Comparison of ENCODE assay signal across 14 cellular contexts in the genomic region with DNA sequence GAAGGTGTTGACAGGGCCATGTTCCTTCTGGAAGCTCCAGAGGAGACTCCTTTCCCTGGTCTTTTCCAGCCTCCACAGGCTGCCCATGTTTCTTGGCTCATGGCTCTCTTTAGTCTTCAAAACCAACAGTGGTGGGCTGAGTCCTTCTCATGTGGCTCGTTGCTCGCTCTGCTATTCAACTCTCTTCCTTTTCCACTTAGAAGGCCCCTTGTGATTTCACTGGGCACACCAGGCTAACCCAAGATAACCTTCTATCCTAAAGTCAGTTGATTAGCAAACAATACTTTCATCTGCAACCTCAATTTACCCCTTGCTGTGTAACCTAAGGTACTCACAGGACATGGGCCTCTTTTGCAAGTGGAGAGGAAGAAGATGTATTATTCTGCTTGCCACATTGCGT.
DNase-seq lines count a peak whose midpoint lies in the region; ATAC-seq, FAIRE-seq and TF ChIP-seq lines count a peak whose summit lies in the region.
"Had no signal": no experiment of that assay in that cellular context is flagged by ENCODE, and none has a peak within 500 bp of the region (broad histone marks: within the 10 kb centered on the region; RNA-seq: fewer than 3 reads in every experiment).

No MANE protein-coding gene starts in this region.

- H3K4me3 Mint-ChIP-seq in activated CD8-positive, alpha-beta T cell treated with anti-CD3 and anti-CD28 coated beads for 36 hours = peak overlapping the region; percentile 9
- H3K4me3 Mint-ChIP-seq in activated CD8-positive, alpha-beta T cell treated with anti-CD3 and anti-CD28 coated beads, Interleukin-2, amount 10 ng/mL, durations not matched to agents 7 days and 5 days = no peak overlapping the region
- H3K4me3 Mint-ChIP-seq in T-helper 17 cell = peak overlapping the region; percentile 64

- POLR2A ChIA-PET in activated CD8-positive, alpha-beta T cell treated with anti-CD3 and anti-CD28 coated beads for 36 hours (lab: Charles Lee) = interaction anchor here (1.0 kb wide), 1 partner anchor 11 kb away, joined by 5 read pairs; no protein-coding TSS in a partner anchor
- POLR2A ChIA-PET in activated CD8-positive, alpha-beta T cell treated with anti-CD3 and anti-CD28 coated beads, Interleukin-2, amount 10 ng/mL, durations not matched to agents 7 days and 5 days (lab: Charles Lee) = no interaction called here
- POLR2A ChIA-PET in RWPE1 (lab: Yijun Ruan, JAX; ENCODE audit: low non-redundant PET) = no interaction called here

- H3K9ac ChIP-seq in liver (ENCODE audit: low read depth in 1 of 2, low read length in 2 of 2) = no peak overlapping the region

- no peak for TF ChIP-seq CTCF in activated CD8-positive, alpha-beta T cell treated with anti-CD3 and anti-CD28 coated beads for 36 hours (IDR thresholded peaks at IDR 0.05)
- no peak for TF ChIP-seq CTCF in liver (IDR thresholded peaks at IDR 0.05; ENCODE audit: low read depth, low read length, missing input control)
- no peak for TF ChIP-seq CTCF in RWPE1 (conservative IDR thresholded peaks at IDR 0.05; ENCODE audit: low read depth)

- CTCF ChIA-PET in activated CD8-positive, alpha-beta T cell treated with anti-CD3 and anti-CD28 coated beads for 36 hours (lab: Charles Lee) = interaction anchor here (0.8 to 1.6 kb wide), 3 partner anchors 18 to 118 kb away, joined by 3 to 5 read pairs (median 4); no protein-coding TSS in a partner anchor
- CTCF ChIA-PET in activated CD8-positive, alpha-beta T cell treated with anti-CD3 and anti-CD28 coated beads, Interleukin-2, amount 10 ng/mL, durations not matched to agents 7 days and 5 days (lab: Charles Lee) = no interaction called here
- CTCF ChIA-PET in RWPE1 (lab: Yijun Ruan, JAX) = no interaction called here

- DNase-seq in activated CD8-positive, alpha-beta T cell treated with anti-CD3 and anti-CD28 coated beads for 36 hours = no peak
- DNase-seq in activated CD8-positive, alpha-beta T cell treated with anti-CD3 and anti-CD28 coated beads, Interleukin-2, amount 10 ng/mL, durations not matched to agents 7 days and 5 days = no peak
- DNase-seq in T-helper 17 cell (no peak), urothelium cell line (ENCODE audit: low spot score) (no peak), amniotic stem cell (lab: John Stamatoyannopoulos, UW) (no peak), RWPE1 (ENCODE audit: low spot score) (no peak)
- DNase-seq in stimulated activated naive CD8-positive, alpha-beta T cell treated with anti-CD3 and anti-CD28 coated beads, Interleukin-15, Interleukin-2, amounts not matched to agents 100 U/mL and 50 U/mL, for 24 hours = no peak
- DNase-seq: ACHN; central memory CD4-positive, alpha-beta T cell; erythroblast; NCI-H1417 treated with DMSO at 0.1 percent for 48 hours; NCI-H510A treated with DMSO at 0.1 percent for 48 hours; Right ventricle myocardium superior had no signal

- H3K4me3 ChIP-seq in liver (ENCODE audit: low read depth in 1 of 3, low read length in 3 of 3) = no peak overlapping the region

- H3K27me3 ChIP-seq in liver (ENCODE audit: control insufficient read depth in 4 of 4, insufficient read depth in 4 of 4, low read length in 3 of 4) = no peaks in the 10 kb centered on the region

- peaks cover 55% of the 10 kb centered on the region for H3K4me1 Mint-ChIP-seq in activated CD8-positive, alpha-beta T cell treated with anti-CD3 and anti-CD28 coated beads for 36 hours (ENCODE audit: low read depth)
- peaks cover 32% of the 10 kb centered on the region for H3K4me1 Mint-ChIP-seq in activated CD8-positive, alpha-beta T cell treated with anti-CD3 and anti-CD28 coated beads, Interleukin-2, amount 10 ng/mL, durations not matched to agents 7 days and 5 days (ENCODE audit: low read depth)
- H3K4me1 Mint-ChIP-seq in T-helper 17 cell = peaks cover 50% of the 10 kb centered on the region

- H3K9me3 Mint-ChIP-seq in activated CD8-positive, alpha-beta T cell treated with anti-CD3 and anti-CD28 coated beads for 36 hours = peaks cover 3% of the 10 kb centered on the region
- no peaks in the 10 kb centered on the region for H3K9me3 Mint-ChIP-seq in activated CD8-positive, alpha-beta T cell treated with anti-CD3 and anti-CD28 coated beads, Interleukin-2, amount 10 ng/mL, durations not matched to agents 7 days and 5 days (ENCODE audit: insufficient read depth)

- no peaks in the 10 kb centered on the region for H3K36me3 ChIP-seq in liver (ENCODE audit: control insufficient read depth in 4 of 4, insufficient read depth in 3 of 4, low read depth in 1 of 4, low read length in 3 of 4)

- WGBS in liver = 86% methylated on average over 3 of the region's 3 CpGs

- no peaks in the 10 kb centered on the region for H3K27me3 Mint-ChIP-seq in activated CD8-positive, alpha-beta T cell treated with anti-CD3 and anti-CD28 coated beads for 36 hours
- H3K27me3 Mint-ChIP-seq in activated CD8-positive, alpha-beta T cell treated with anti-CD3 and anti-CD28 coated beads, Interleukin-2, amount 10 ng/mL, durations not matched to agents 7 days and 5 days (ENCODE audit: low read depth) = no peaks in the 10 kb centered on the region
- no peaks in the 10 kb centered on the region for H3K27me3 Mint-ChIP-seq in T-helper 17 cell

- H3K9me3 ChIP-seq in T-helper 17 cell (ENCODE audit: control insufficient read depth, low read length, poor library complexity, severe bottlenecking) = no peaks in the 10 kb centered on the region
- no peaks in the 10 kb centered on the region for H3K9me3 ChIP-seq in liver (ENCODE audit: control insufficient read depth in 4 of 4, low read length in 3 of 4)

- intact Hi-C loops in activated CD8-positive, alpha-beta T cell treated with anti-CD3 and anti-CD28 coated beads for 36 hours (cut with micrococcal nuclease) = no loop called here

- peaks cover 0 to 9% (median 3%) of the 10 kb centered on the region in 4 donors for H3K4me1 ChIP-seq in liver (ENCODE audit: control insufficient read depth in 4 of 4, insufficient read depth in 4 of 4, low read length in 3 of 4)

- peaks cover 17% of the 10 kb centered on the region for H3K36me3 Mint-ChIP-seq in activated CD8-positive, alpha-beta T cell treated with anti-CD3 and anti-CD28 coated beads for 36 hours (ENCODE audit: low read depth)
- peaks cover 55% of the 10 kb centered on the region for H3K36me3 Mint-ChIP-seq in activated CD8-positive, alpha-beta T cell treated with anti-CD3 and anti-CD28 coated beads, Interleukin-2, amount 10 ng/mL, durations not matched to agents 7 days and 5 days (ENCODE audit: low read depth)
- peaks cover 3% of the 10 kb centered on the region for H3K36me3 Mint-ChIP-seq in T-helper 17 cell (ENCODE audit: low read depth)

- FAIRE-seq in urothelium cell line (lab: Jason Lieb, UNC) = no peak

- H3K27ac ChIP-seq in liver (ENCODE audit: low read depth in 1 of 2, low read length in 2 of 2) = peak overlapping the region; percentile 23 to 32
- H3K27ac ChIP-seq in RWPE1 = no peak overlapping the region

- ATAC-seq in activated CD8-positive, alpha-beta T cell treated with anti-CD3 and anti-CD28 coated beads for 36 hours = peak; percentile 25
- no peak for ATAC-seq in activated CD8-positive, alpha-beta T cell treated with anti-CD3 and anti-CD28 coated beads, Interleukin-2, amount 10 ng/mL, durations not matched to agents 7 days and 5 days
- ATAC-seq in T-helper 17 cell = no peak
- ATAC-seq in stimulated activated naive CD8-positive, alpha-beta T cell treated with anti-CD3 and anti-CD28 coated beads, Interleukin-15, Interleukin-2, amounts not matched to agents 100 U/mL and 50 U/mL, for 24 hours = peak; percentile 33

- no peak for TF ChIP-seq RAD21 in liver (IDR thresholded peaks at IDR 0.05)

- H3K27ac Mint-ChIP-seq in activated CD8-positive, alpha-beta T cell treated with anti-CD3 and anti-CD28 coated beads for 36 hours = peak overlapping the region; percentile 64
- no peak overlapping the region for H3K27ac Mint-ChIP-seq in activated CD8-positive, alpha-beta T cell treated with anti-CD3 and anti-CD28 coated beads, Interleukin-2, amount 10 ng/mL, durations not matched to agents 7 days and 5 days
- peak overlapping the region; percentile 62 for H3K27ac Mint-ChIP-seq in T-helper 17 cell

TF ChIP-seq in liver, 16 proteins besides CTCF, POLR2A, EP300 and RAD21:
- no peak for TF ChIP-seq TAF1 (conservative IDR thresholded peaks at IDR 0.05)
- no peak for TF ChIP-seq SP1 (IDR thresholded peaks at IDR 0.05)
- peak; percentile 40 for TF ChIP-seq NR2F2 (IDR thresholded peaks at IDR 0.05)
- peak in 1 of 2 donors; percentile 10 for TF ChIP-seq RXRA (IDR thresholded peaks at IDR 0.05)

Comparison
In these comparisons a context has a peak if more than half of its experiments do, and no peak if none do; other contexts are left out.
1. ATAC-seq: peak in activated CD8-positive, alpha-beta T cell treated with anti-CD3 and anti-CD28 coated beads for 36 hours (single experiment) and stimulated activated naive CD8-positive, alpha-beta T cell treated with anti-CD3 and anti-CD28 coated beads, Interleukin-15, Interleukin-2, amounts not matched to agents 100 U/mL and 50 U/mL, for 24 hours (single experiment); none in activated CD8-positive, alpha-beta T cell treated with anti-CD3 and anti-CD28 coated beads, Interleukin-2, amount 10 ng/mL, durations not matched to agents 7 days and 5 days (single experiment) and T-helper 17 cell (single experiment).